ENCODE assay signal across 8 cellular contexts in genomic region chr2:61065706-61066688, GRCh38. TPM values are rescaled to one million over a fixed set of nuclear protein-coding genes. Genes with fewer than 3 reads are reported as not detected.
DNase-seq lines count a peak whose midpoint lies in the region; TF ChIP-seq lines count a peak whose summit lies in the region.

Gene SANBR, plus strand, starts transcription at chr2:61065871. Its CDS starts 4,480 bp downstream, at chr2:61070351.

- in situ Hi-C loops in GM23248 (cut with MboI), result no loop called here

- H3K4me1 ChIP-seq in GM23248 (ENCODE audit: insufficient read depth), result peaks cover 5% of the 10 kb centered on the region; the same call in 1 of the 2 replicates

- H3K4me2 ChIP-seq in GM23248 (ENCODE audit: unreplicated experiment) (peak within 1 kb of the TSS; percentile 100), neural cell (ENCODE audit: low read length) (peak within 1 kb of the TSS; percentile 77)

- no peaks in the 10 kb centered on the region for H3K9me3 Mint-ChIP-seq in stimulated activated naive CD8-positive, alpha-beta T cell treated with anti-CD3 and anti-CD28 coated beads, Interleukin-15, Interleukin-2, amounts not matched to agents 100 ng/mL and 50 ng/mL, for 24 hours

- H3K9me2 ChIP-seq in GM23248 (ENCODE audit: insufficient read depth) (no peaks in the 10 kb centered on the region), neural cell (ENCODE audit: insufficient read depth, low read length) (no peaks in the 10 kb centered on the region)

- TF ChIP-seq POLR2A in Raji (IDR thresholded peaks at IDR 0.05; ENCODE audit: insufficient read depth, low read depth, low read length), result peak; percentile 63

- H2AFZ ChIP-seq in GM23248, result peak within 1 kb of the TSS; percentile 94
- H2AFZ ChIP-seq in neural cell (ENCODE audit: low read depth, low read length), result peak within 1 kb of the TSS; percentile 48

- H3K4me1 Mint-ChIP-seq in stimulated activated naive CD8-positive, alpha-beta T cell treated with anti-CD3 and anti-CD28 coated beads, Interleukin-15, Interleukin-2, amounts not matched to agents 100 ng/mL and 50 ng/mL, for 24 hours (ENCODE audit: low read depth), result peaks cover 12% of the 10 kb centered on the region

- peak within 1 kb of the TSS; percentile 86 for H3K4me3 Mint-ChIP-seq in stimulated activated naive CD8-positive, alpha-beta T cell treated with anti-CD3 and anti-CD28 coated beads, Interleukin-15, Interleukin-2, amounts not matched to agents 100 ng/mL and 50 ng/mL, for 24 hours

- H3K79me2 ChIP-seq in GM23248 (ENCODE audit: insufficient read depth) (peaks cover 38% of the 10 kb centered on the region), neural cell (replicated peaks; ENCODE audit: insufficient read depth, low read length) (peaks cover 33% of the 10 kb centered on the region)

- H3K27ac ChIP-seq in GM23248 (peak within 1 kb of the TSS; percentile 51), neural cell (ENCODE audit: low read length) (peak within 1 kb of the TSS; percentile 69)

- peak; percentile 50 for TF ChIP-seq EP300 in neural cell (conservative IDR thresholded peaks at IDR 0.05; ENCODE audit: poor library complexity, severe bottlenecking)

- H3K9me3 ChIP-seq in GM23248 (ENCODE audit: low read depth) (no peaks in the 10 kb centered on the region), neural cell (ENCODE audit: low read length) (no peaks in the 10 kb centered on the region)

- peaks cover 6% of the 10 kb centered on the region for H3K27me3 Mint-ChIP-seq in stimulated activated naive CD8-positive, alpha-beta T cell treated with anti-CD3 and anti-CD28 coated beads, Interleukin-15, Interleukin-2, amounts not matched to agents 100 ng/mL and 50 ng/mL, for 24 hours

- peak within 1 kb of the TSS; percentile 70 for H3K27ac Mint-ChIP-seq in stimulated activated naive CD8-positive, alpha-beta T cell treated with anti-CD3 and anti-CD28 coated beads, Interleukin-15, Interleukin-2, amounts not matched to agents 100 ng/mL and 50 ng/mL, for 24 hours

- H3K4me3 ChIP-seq in GM23248 (peak within 1 kb of the TSS; percentile 86), foreskin fibroblast (ENCODE audit: low read depth in 1 of 2, low read length in 2 of 2) (peak within 1 kb of the TSS; percentile 57 to 74), neural cell (ENCODE audit: low read length) (peak within 1 kb of the TSS; percentile 90)

- H3F3A ChIP-seq in GM23248 (ENCODE audit: insufficient read depth) (peaks cover 14% of the 10 kb centered on the region), neural cell (ENCODE audit: insufficient read depth, low read length, poor library complexity, severe bottlenecking) (no peaks in the 10 kb centered on the region)

- 2% methylated on average over 75 to 80 of the region's 111 CpGs for WGBS in GM23248 (ENCODE audit: low coverage in 1 of 2, low lambda C conversion rate in 2 of 2, missing lambda C conversion rate in 2 of 2), 2 experiments

- H3K36me3 ChIP-seq in GM23248 (ENCODE audit: low read depth), result 0 out of 2 replicates have a peak, but pooled peaks cover 6% of the 10 kb centered on the region
- no peaks in the 10 kb centered on the region for H3K36me3 ChIP-seq in neural cell (ENCODE audit: insufficient read depth, low read length)

- peaks cover 4% of the 10 kb centered on the region for H3K36me3 Mint-ChIP-seq in stimulated activated naive CD8-positive, alpha-beta T cell treated with anti-CD3 and anti-CD28 coated beads, Interleukin-15, Interleukin-2, amounts not matched to agents 100 ng/mL and 50 ng/mL, for 24 hours (ENCODE audit: low read depth)

- no peaks in the 10 kb centered on the region for H4K20me1 ChIP-seq in GM23248 (ENCODE audit: insufficient read depth)
- H4K20me1 ChIP-seq in neural cell (ENCODE audit: insufficient read depth), result no peaks in the 10 kb centered on the region

- TF ChIP-seq CTCF in foreskin fibroblast (IDR thresholded peaks at IDR 0.05; ENCODE audit: low read depth, low read length), result no peak
- TF ChIP-seq CTCF in neural cell (IDR thresholded peaks at IDR 0.05; ENCODE audit: poor library complexity, severe bottlenecking), result peak; percentile 38

- H3K9ac ChIP-seq in GM23248 (peak within 1 kb of the TSS; percentile 80), neural cell (ENCODE audit: low read length) (peak within 1 kb of the TSS; percentile 78)

- peak; percentile 22 for TF ChIP-seq RAD21 in neural cell (conservative IDR thresholded peaks at IDR 0.05)

- DNase-seq in EL, result peak; percentile 86
- DNase-seq in GM23248, result peak; percentile 95
- DNase-seq in Kasumi-1 (lab: John Stamatoyannopoulos, UW), result peak; percentile 91 to 93
- DNase-seq in activated effector memory CD4-positive, alpha-beta T cell treated with Interleukin-2 at 50 U/mL for 16 hours, result peak; percentile 79
- peak; percentile 78 to 94 for DNase-seq in foreskin fibroblast

- H3K27me3 ChIP-seq in GM23248 (replicated peaks; ENCODE audit: insufficient read depth), result no peaks in the 10 kb centered on the region
- no peaks in the 10 kb centered on the region for H3K27me3 ChIP-seq in neural cell (ENCODE audit: insufficient read depth, low read depth, low read length)

TF ChIP-seq in neural cell, 6 proteins besides CTCF, POLR2A, EP300 and RAD21:
- TF ChIP-seq MXI1 (conservative IDR thresholded peaks at IDR 0.05; ENCODE audit: poor library complexity, severe bottlenecking), result peak; percentile 83
- TF ChIP-seq, protein P1, sequence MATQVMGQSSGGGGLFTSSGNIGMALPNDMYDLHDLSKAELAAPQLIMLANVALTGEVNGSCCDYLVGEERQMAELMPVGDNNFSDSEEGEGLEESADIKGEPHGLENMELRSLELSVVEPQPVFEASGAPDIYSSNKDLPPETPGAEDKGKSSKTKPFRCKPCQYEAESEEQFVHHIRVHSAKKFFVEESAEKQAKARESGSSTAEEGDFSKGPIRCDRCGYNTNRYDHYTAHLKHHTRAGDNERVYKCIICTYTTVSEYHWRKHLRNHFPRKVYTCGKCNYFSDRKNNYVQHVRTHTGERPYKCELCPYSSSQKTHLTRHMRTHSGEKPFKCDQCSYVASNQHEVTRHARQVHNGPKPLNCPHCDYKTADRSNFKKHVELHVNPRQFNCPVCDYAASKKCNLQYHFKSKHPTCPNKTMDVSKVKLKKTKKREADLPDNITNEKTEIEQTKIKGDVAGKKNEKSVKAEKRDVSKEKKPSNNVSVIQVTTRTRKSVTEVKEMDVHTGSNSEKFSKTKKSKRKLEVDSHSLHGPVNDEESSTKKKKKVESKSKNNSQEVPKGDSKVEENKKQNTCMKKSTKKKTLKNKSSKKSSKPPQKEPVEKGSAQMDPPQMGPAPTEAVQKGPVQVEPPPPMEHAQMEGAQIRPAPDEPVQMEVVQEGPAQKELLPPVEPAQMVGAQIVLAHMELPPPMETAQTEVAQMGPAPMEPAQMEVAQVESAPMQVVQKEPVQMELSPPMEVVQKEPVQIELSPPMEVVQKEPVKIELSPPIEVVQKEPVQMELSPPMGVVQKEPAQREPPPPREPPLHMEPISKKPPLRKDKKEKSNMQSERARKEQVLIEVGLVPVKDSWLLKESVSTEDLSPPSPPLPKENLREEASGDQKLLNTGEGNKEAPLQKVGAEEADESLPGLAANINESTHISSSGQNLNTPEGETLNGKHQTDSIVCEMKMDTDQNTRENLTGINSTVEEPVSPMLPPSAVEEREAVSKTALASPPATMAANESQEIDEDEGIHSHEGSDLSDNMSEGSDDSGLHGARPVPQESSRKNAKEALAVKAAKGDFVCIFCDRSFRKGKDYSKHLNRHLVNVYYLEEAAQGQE (IDR thresholded peaks at IDR 0.05; ENCODE audit: borderline replicate concordance), result peak; percentile 18
- no peak for TF ChIP-seq SMC3 (conservative IDR thresholded peaks at IDR 0.05; ENCODE audit: poor library complexity)
- TF ChIP-seq POLR2AphosphoS5 (IDR thresholded peaks at IDR 0.05), result peak; percentile 85

RNA-seq across cellular contexts. Expression of gene SANBR, which starts in this region (rescaled TPM):
- total RNA-seq in GM23248 (2014; rRNA removed; shearing (Covaris generic)), result 8.5 and 10.1 TPM in 2 replicates
- 6.2 and 8.3 TPM in 2 replicates for polyA plus RNA-seq in GM23248 (2016; fragmentation: Nextera tagmentation; extraction: Ambion mirVana)
- polyA plus RNA-seq in neural cell, result 54.0 and 77.1 TPM in 2 replicates
- 79.9 TPM in 2 replicates for polyA minus RNA-seq in neural cell

Comparison
In these comparisons a context has a peak if more than half of its experiments do, and no peak if none do; other contexts are left out.
1. Peak in every context shown above with its lines: DNase-seq, H3K4me3 ChIP-seq and H3K27ac ChIP-seq.